ENCODE assay signal across 33 cellular contexts in genomic region chr18:67380867-67381266, GRCh38.
"Had no signal": no experiment of that assay in that cellular context is flagged by ENCODE, and none has a peak within 500 bp of the region (broad histone marks: within the 10 kb centered on the region; RNA-seq: fewer than 3 reads in every experiment).

No MANE protein-coding gene starts in this region.

- H3K4me1 ChIP-seq: ascending aorta had no signal

- H3K4me3 ChIP-seq: ascending aorta, cardiac muscle cell, K562, PC-9 had no signal

- H3K27me3 Mint-ChIP-seq: activated CD4-positive, alpha-beta T cell treated with anti-CD3 and anti-CD28 coated beads, Interleukin-2, amount 10 ng/mL, durations not matched to agents 24 days and 14 days; activated CD8-positive, alpha-beta T cell treated with anti-CD3 and anti-CD28 coated beads for 36 hours; activated naive CD8-positive, alpha-beta T cell treated with anti-CD3 and anti-CD28 coated beads for 36 hours; activated T-helper 17 cell treated with anti-CD3 and anti-CD28 coated beads, Interleukin-2, amount 50 U/mL, for 72 hours; central memory CD8-positive, alpha-beta T cell had no signal

- FAIRE-seq: K562, RCC 7860 had no signal

- H3K36me3 ChIP-seq: ascending aorta, cardiac muscle cell, WERI-Rb-1 had no signal

- H3K9me3 ChIP-seq: ascending aorta had no signal

- ATAC-seq: activated CD8-positive, alpha-beta T cell treated with anti-CD3 and anti-CD28 coated beads for 36 hours; activated T-cell treated with anti-CD3 and anti-CD28 coated beads, Interleukin-2, amount 50 U/mL, for 72 hours; activated T-helper 17 cell treated with anti-CD3 and anti-CD28 coated beads, Interleukin-2, amount 50 U/mL, for 72 hours; K562 had no signal

- H3K27me3 ChIP-seq: ascending aorta, cardiac muscle cell had no signal

- DNase-seq: activated CD4-positive, alpha-beta T cell treated with anti-CD3 and anti-CD28 coated beads, Interleukin-2, amount 10 ng/mL, durations not matched to agents 24 days and 14 days; activated CD4-positive, alpha-beta T cell treated with anti-CD3 and anti-CD28 coated beads, Interleukin-2, amount 50 U/mL, for 4 hours; activated CD8-positive, alpha-beta T cell treated with anti-CD3 and anti-CD28 coated beads for 36 hours; activated effector memory CD4-positive, alpha-beta T cell treated with anti-CD3 and anti-CD28 coated beads, Interleukin-2, amount 50 U/mL, for 16 hours; activated naive CD4-positive, alpha-beta T cell; activated naive CD4-positive, alpha-beta T cell treated with anti-CD3 and anti-CD28 coated beads, Interleukin-2, amount 50 U/mL, for 16 hours; activated naive CD8-positive, alpha-beta T cell treated with anti-CD3 and anti-CD28 coated beads for 36 hours; activated T-cell treated with anti-CD3 and anti-CD28 coated beads, Interleukin-2, amount 50 U/mL, for 1 hour; activated T-cell treated with anti-CD3 and anti-CD28 coated beads, Interleukin-2, amount 50 U/mL, for 72 hours; amygdala; NCI-H1092 treated with DMSO at 0.1 percent for 48 hours; NCI-H1417; NCI-H187; NCI-H2029 treated with DMSO at 0.1 percent for 48 hours; NCI-H2107; NCI-H2171; NCI-H2227 treated with DMSO at 0.1 percent for 48 hours; NCI-H446 treated with DMSO at 0.1 percent for 48 hours; NCI-H524 treated with DMSO at 0.1 percent for 48 hours; NK-92 treated with Interleukin-12 subunit alpha and Interleukin-12 subunit beta, amount 100 ng/mL, for 24 hours; PC-9; Right ventricle myocardium superior; SW 1271; T-helper 1 cell; T-helper 2 cell; T1000; WERI-Rb-1 had no signal

- H3K4me3 Mint-ChIP-seq: activated CD4-positive, alpha-beta T cell treated with anti-CD3 and anti-CD28 coated beads, Interleukin-2, amount 10 ng/mL, durations not matched to agents 24 days and 14 days; activated CD8-positive, alpha-beta T cell treated with anti-CD3 and anti-CD28 coated beads for 36 hours; activated naive CD8-positive, alpha-beta T cell treated with anti-CD3 and anti-CD28 coated beads for 36 hours; activated T-cell treated with anti-CD3 and anti-CD28 coated beads, Interleukin-2, amount 50 U/mL, for 72 hours; activated T-helper 17 cell treated with anti-CD3 and anti-CD28 coated beads, Interleukin-2, amount 50 U/mL, for 72 hours; central memory CD8-positive, alpha-beta T cell had no signal

- H3K4me2 ChIP-seq: PC-9 had no signal

- H2AFZ ChIP-seq: PC-9 had no signal

- H3K27ac ChIP-seq: ascending aorta, cardiac muscle cell, PC-9, WERI-Rb-1 had no signal

- H3K9me3 Mint-ChIP-seq: activated CD4-positive, alpha-beta T cell treated with anti-CD3 and anti-CD28 coated beads, Interleukin-2, amount 10 ng/mL, durations not matched to agents 24 days and 14 days; activated CD8-positive, alpha-beta T cell treated with anti-CD3 and anti-CD28 coated beads for 36 hours; activated naive CD8-positive, alpha-beta T cell treated with anti-CD3 and anti-CD28 coated beads for 36 hours; activated T-cell treated with anti-CD3 and anti-CD28 coated beads, Interleukin-2, amount 50 U/mL, for 72 hours; activated T-helper 17 cell treated with anti-CD3 and anti-CD28 coated beads, Interleukin-2, amount 50 U/mL, for 72 hours; central memory CD8-positive, alpha-beta T cell had no signal

- H3K36me3 Mint-ChIP-seq: activated naive CD8-positive, alpha-beta T cell treated with anti-CD3 and anti-CD28 coated beads for 36 hours had no signal

- H3K4me1 Mint-ChIP-seq: activated CD4-positive, alpha-beta T cell treated with anti-CD3 and anti-CD28 coated beads, Interleukin-2, amount 10 ng/mL, durations not matched to agents 24 days and 14 days; central memory CD8-positive, alpha-beta T cell had no signal

- H3K27ac Mint-ChIP-seq: activated CD4-positive, alpha-beta T cell treated with anti-CD3 and anti-CD28 coated beads, Interleukin-2, amount 10 ng/mL, durations not matched to agents 24 days and 14 days; activated CD8-positive, alpha-beta T cell treated with anti-CD3 and anti-CD28 coated beads for 36 hours; activated naive CD8-positive, alpha-beta T cell treated with anti-CD3 and anti-CD28 coated beads for 36 hours; activated T-cell treated with anti-CD3 and anti-CD28 coated beads, Interleukin-2, amount 50 U/mL, for 72 hours; activated T-helper 17 cell treated with anti-CD3 and anti-CD28 coated beads, Interleukin-2, amount 50 U/mL, for 72 hours had no signal
